Comparison of ENCODE assay signal across 16 cellular contexts in the genomic region with DNA sequence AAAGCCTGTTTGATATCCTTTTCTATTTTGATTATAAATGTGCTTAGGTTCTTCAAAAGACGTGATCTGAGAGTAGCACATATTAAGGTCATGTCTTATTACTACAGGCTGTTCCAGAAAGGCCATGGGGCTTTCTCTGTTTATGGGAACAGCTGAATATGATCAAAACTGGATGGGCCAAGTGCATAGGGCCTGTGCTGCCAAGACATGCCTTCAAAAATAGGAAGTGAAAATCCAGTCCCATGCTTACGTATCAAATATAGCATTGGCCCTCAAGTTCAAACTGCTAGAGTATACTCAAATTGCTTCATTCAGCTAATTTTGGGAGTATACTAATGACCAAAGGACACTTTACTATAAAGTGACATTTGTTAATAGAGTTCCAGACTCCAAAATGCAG. TPM values are rescaled to one million over a fixed set of nuclear protein-coding genes. Genes with fewer than 3 reads are reported as not detected.
DNase-seq lines count a peak whose midpoint lies in the region; ATAC-seq, FAIRE-seq and TF ChIP-seq lines count a peak whose summit lies in the region.
"Had no signal": no experiment of that assay in that cellular context is flagged by ENCODE, and none has a peak within 500 bp of the region (broad histone marks: within the 10 kb centered on the region; RNA-seq: fewer than 3 reads in every experiment).

No MANE protein-coding gene starts in this region.

- DNase-seq in H1 (ENCODE audit: low read depth in 1 of 2, low spot score in 2 of 2) (no peak), HAP-1 (ENCODE audit: low spot score in 2 of 2) (no peak), inferior parietal cortex (ENCODE audit: extremely low spot score) (no peak), NCI-H2107 treated with DMSO at 0.1 percent for 48 hours (lab: John Stamatoyannopoulos, UW; ENCODE audit: unreplicated experiment) (no peak)
- DNase-seq: activated T-cell treated with anti-CD3 and anti-CD28 coated beads, Interleukin-2, amount 50 U/mL, for 72 hours; endodermal cell; mammary epithelial cell had no signal

- H3K79me2 ChIP-seq in H1 (ENCODE audit: control insufficient read depth in 1 of 2, insufficient read depth in 2 of 2, low read length in 2 of 2): no peaks in the 10 kb centered on the region

- no peak overlapping the region for H2BK5ac ChIP-seq in H1 (ENCODE audit: low read depth, low read length)

- H3K9me3 ChIP-seq in H1 (ENCODE audit: insufficient read depth in 2 of 2, low read depth in 1 of 2, low read length in 1 of 2) (no peaks in the 10 kb centered on the region), HAP-1 (no peaks in the 10 kb centered on the region)

- no peaks in the 10 kb centered on the region for H4K20me1 ChIP-seq in H1 (replicated peaks in 1 of 2; ENCODE audit: control insufficient read depth in 1 of 2, insufficient read depth in 2 of 2, low read length in 2 of 2)

- H3K4me3 ChIP-seq in H1 (ENCODE audit: extremely low read depth in 1 of 4, insufficient read depth in 2 of 4, low read depth in 3 of 4, low read length in 4 of 4) (no peak overlapping the region), HAP-1 (no peak overlapping the region)

- H2BK12ac ChIP-seq in H1 (ENCODE audit: low read depth, low read length): no peak overlapping the region

- 95% methylated on average over 2 of the region's 2 CpGs; no CpG with 5 or more reads in 1 of the 2 experiments for WGBS in H1 (ENCODE audit: extremely low coverage in 1 of 2, insufficient coverage in 1 of 2, insufficient read length in 1 of 2, insufficient replicate concordance in 2 of 2, low coverage in 1 of 2, low lambda C conversion rate in 2 of 2, missing lambda C conversion rate in 1 of 2), 2 experiments

- H3K23me2 ChIP-seq in H1 (ENCODE audit: low read depth, low read length): no peaks in the 10 kb centered on the region

- H2BK120ac ChIP-seq in H1 (replicated peaks; ENCODE audit: low read depth, low read length): peak overlapping the region; percentile 64

- FAIRE-seq in H1 (lab: Jason Lieb, UNC): no peak

- TF ChIP-seq CTCF in H1 (IDR thresholded peaks at IDR 0.05; ENCODE audit: control extremely low read depth in 1 of 3, insufficient read depth in 1 of 3, low read depth in 1 of 3, low read length in 3 of 3): no peak

- H3K27ac ChIP-seq in H1 (ENCODE audit: low read depth, low read length): no peak overlapping the region
- H3K27ac ChIP-seq: VCaP had no signal

- no peak overlapping the region for H4K5ac ChIP-seq in H1 (ENCODE audit: insufficient read length, low read depth, low read length)

- in situ Hi-C loops in HAP-1 (cut with MboI; ENCODE audit: low sequenced_read_pairs): loop anchor here (25.0 kb wide), 1 partner anchor 226 kb away; no protein-coding TSS in a partner anchor

- no peak overlapping the region for H3K4me2 ChIP-seq in H1 (ENCODE audit: insufficient read depth in 1 of 2, low read depth in 2 of 2, low read length in 2 of 2)

- CTCF ChIA-PET in H1 (lab: Charles Lee; ENCODE audit: partially characterized antibody): interaction anchor here (9.8 kb wide), 1 partner anchor 13 kb away, joined by 88 read pairs; no protein-coding TSS in a partner anchor

- TF ChIP-seq POLR2A in H1 (IDR thresholded peaks at IDR 0.05; ENCODE audit: control extremely low read depth in 1 of 2, low read depth in 2 of 2, low read length in 2 of 2): no peak

- no peak overlapping the region for H3K56ac ChIP-seq in H1 (replicated peaks; ENCODE audit: insufficient read length, low read depth, low read length)

- H2BK15ac ChIP-seq in H1 (ENCODE audit: low read length): no peak overlapping the region

- H3K27me3 ChIP-seq in H1 (replicated peaks in 1 of 4; ENCODE audit: control insufficient read depth in 3 of 4, extremely low read depth in 1 of 4, insufficient read depth in 3 of 4, low read length in 3 of 4): no peaks in the 10 kb centered on the region
- H3K27me3 ChIP-seq in HAP-1 (ENCODE audit: low read depth): peaks cover 5% of the 10 kb centered on the region; the same call in 1 of the 2 replicates

- H3K79me1 ChIP-seq in H1 (ENCODE audit: low read depth, low read length): no peaks in the 10 kb centered on the region

- H3K18ac ChIP-seq in H1 (ENCODE audit: extremely low read depth, low read length): no peak overlapping the region

- POLR2A ChIA-PET in H1 (lab: Charles Lee; ENCODE audit: partially characterized antibody): no interaction called here

- no peak for TF ChIP-seq RAD21 in H1 (IDR thresholded peaks at IDR 0.05 in 1 of 2, conservative IDR thresholded peaks at IDR 0.05 in 1 of 2; ENCODE audit: low read depth in 2 of 2, low read length in 2 of 2)

- no peak overlapping the region for H3K4ac ChIP-seq in H1 (replicated peaks; ENCODE audit: insufficient read length, low read depth, low read length)

- ATAC-seq in GM18502 (IDR thresholded peaks at IDR 0.05; ENCODE audit: poor library complexity, unreplicated experiment): peak; percentile 89
- ATAC-seq in GM21528 (IDR thresholded peaks at IDR 0.05; ENCODE audit: low FRiP score, unreplicated experiment): peak; percentile 87
- peak; percentile 84 for ATAC-seq in HG03442 (IDR thresholded peaks at IDR 0.05; ENCODE audit: unreplicated experiment)
- ATAC-seq in GM21737 (IDR thresholded peaks at IDR 0.05; ENCODE audit: unreplicated experiment): no peak
- ATAC-seq: activated T-cell treated with anti-CD3 and anti-CD28 coated beads, Interleukin-2, amount 50 U/mL, for 72 hours; stimulated activated effector memory CD8-positive, alpha-beta T cell treated with anti-CD3 and anti-CD28 coated beads, Interleukin-12 subunit alpha, Interleukin-12 subunit beta, amount 100 ng/mL, for 72 hours had no signal

- H4K91ac ChIP-seq in H1 (replicated peaks; ENCODE audit: insufficient read length, low read length): no peak overlapping the region

- no peaks in the 10 kb centered on the region; a peak in 2 of 7 replicates for H3K4me1 ChIP-seq in H1 (replicated peaks in 1 of 4; ENCODE audit: control insufficient read depth in 3 of 4, insufficient read depth in 4 of 4, low read length in 3 of 4)
- 0 out of 2 replicates have a peak, but pooled peaks cover 2% of the 10 kb centered on the region for H3K4me1 ChIP-seq in HAP-1

- H3K14ac ChIP-seq in H1 (ENCODE audit: insufficient read length): no peak overlapping the region

- no peak overlapping the region for H2BK20ac ChIP-seq in H1 (ENCODE audit: low read length)

- no peak overlapping the region for H2AK5ac ChIP-seq in H1 (ENCODE audit: low read depth, low read length)

- H2AFZ ChIP-seq in H1 (ENCODE audit: low read length): no peak overlapping the region

- no peak overlapping the region for H3K9ac ChIP-seq in H1 (replicated peaks in 1 of 4; ENCODE audit: extremely low read depth in 1 of 4, low read depth in 3 of 4, low read length in 3 of 4)

- H4K8ac ChIP-seq in H1 (ENCODE audit: extremely low read depth, insufficient read depth, low read length): no peak overlapping the region

- TF ChIP-seq EP300 in H1 (IDR thresholded peaks at IDR 0.05; ENCODE audit: borderline replicate concordance in 1 of 2, low read depth in 2 of 2, low read length in 2 of 2): no peak

- H3K36me3 ChIP-seq in H1 (ENCODE audit: control insufficient read depth in 2 of 4, insufficient read depth in 4 of 4, low read length in 3 of 4) (no peaks in the 10 kb centered on the region), HAP-1 (replicated peaks) (no peaks in the 10 kb centered on the region)

- H3K23ac ChIP-seq in H1 (ENCODE audit: insufficient read length): no peak overlapping the region

TF ChIP-seq in H1, 55 proteins besides CTCF, POLR2A, EP300 and RAD21 (continues in another document):
- TF ChIP-seq NRF1 (IDR thresholded peaks at IDR 0.05; ENCODE audit: low read depth, low read length): no peak
- TF ChIP-seq CBX8 (IDR thresholded peaks at IDR 0.05; ENCODE audit: borderline replicate concordance, low read depth, low read length): no peak
- no peak for TF ChIP-seq HDAC2 (IDR thresholded peaks at IDR 0.05; ENCODE audit: borderline replicate concordance in 1 of 2, low read depth in 2 of 2, low read length in 2 of 2)
- TF ChIP-seq KDM4A (IDR thresholded peaks at IDR 0.05; ENCODE audit: low read depth, low read length, severe bottlenecking): no peak
- TF ChIP-seq TAF1 (IDR thresholded peaks at IDR 0.05; ENCODE audit: low read depth, low read length): no peak

RNA-seq across cellular contexts. Expression of a gene that starts 24.1 kb away (rescaled TPM):
- not detected in 2 replicates for total RNA-seq in H1 (2021; fragmentation: NEBNext Ultra II Directional; extraction: Animal tissue kit (Norgen Biotek cat#: 25700))
- polyA plus RNA-seq in H1 (2011; rRNA removed): not detected in 2 replicates
- polyA plus RNA-seq in H1 (2011; cell fraction: cytosol; rRNA removed): not detected
- polyA plus RNA-seq in H1 (2011; cell fraction: nucleus; rRNA removed): not detected
- not detected in 4 replicates for polyA plus RNA-seq in H1 (2012, experiment 1 of 2)
- polyA plus RNA-seq in H1 (2012, experiment 2 of 2): not detected
- polyA plus RNA-seq in H1 (2013, experiment 1 of 2): 0.06 TPM
- 0.04 TPM for polyA plus RNA-seq in H1 (2013, experiment 2 of 2)
- polyA minus RNA-seq in H1 (2011; rRNA and poly(A)+ RNA removed): 0.12 TPM in 1 of 2 replicates, not detected in the other
- polyA minus RNA-seq in H1 (2011; cell fraction: cytosol; rRNA and poly(A)+ RNA removed): not detected
- polyA minus RNA-seq in H1 (2011; cell fraction: nucleus; rRNA and poly(A)+ RNA removed): not detected
- total RNA-seq: activated T-cell treated with anti-CD3 and anti-CD28 coated beads, Interleukin-2, amount 50 U/mL, for 72 hours; M059J; osteoblast had no signal
- polyA plus RNA-seq: BJ, mammary epithelial cell had no signal

RNA-seq across cellular contexts. Expression of a gene that starts 52.2 kb away (rescaled TPM):
- total RNA-seq in H1 (2021; fragmentation: NEBNext Ultra II Directional; extraction: Animal tissue kit (Norgen Biotek cat#: 25700)): 37.9 and 41.5 TPM in 2 replicates
- 4.3 and 6.3 TPM in 2 replicates for polyA plus RNA-seq in H1 (2011; rRNA removed)
- 6.1 TPM for polyA plus RNA-seq in H1 (2011; cell fraction: cytosol; rRNA removed)
- polyA plus RNA-seq in H1 (2011; cell fraction: nucleus; rRNA removed): 13.3 TPM
- polyA plus RNA-seq in H1 (2012, experiment 1 of 2): 9.5 to 17.6 TPM (median 13.1 TPM) in 4 replicates
- 1.9 TPM for polyA plus RNA-seq in H1 (2012, experiment 2 of 2)
- 42.4 TPM for polyA plus RNA-seq in H1 (2013, experiment 1 of 2)
- polyA plus RNA-seq in H1 (2013, experiment 2 of 2): 41.4 TPM
- 17.3 and 20.4 TPM in 2 replicates for polyA minus RNA-seq in H1 (2011; rRNA and poly(A)+ RNA removed)
- polyA minus RNA-seq in H1 (2011; cell fraction: cytosol; rRNA and poly(A)+ RNA removed): 13.8 TPM
- 32.3 TPM for polyA minus RNA-seq in H1 (2011; cell fraction: nucleus; rRNA and poly(A)+ RNA removed)
